ENCODE assay signal across 16 cellular contexts in the genomic region with DNA sequence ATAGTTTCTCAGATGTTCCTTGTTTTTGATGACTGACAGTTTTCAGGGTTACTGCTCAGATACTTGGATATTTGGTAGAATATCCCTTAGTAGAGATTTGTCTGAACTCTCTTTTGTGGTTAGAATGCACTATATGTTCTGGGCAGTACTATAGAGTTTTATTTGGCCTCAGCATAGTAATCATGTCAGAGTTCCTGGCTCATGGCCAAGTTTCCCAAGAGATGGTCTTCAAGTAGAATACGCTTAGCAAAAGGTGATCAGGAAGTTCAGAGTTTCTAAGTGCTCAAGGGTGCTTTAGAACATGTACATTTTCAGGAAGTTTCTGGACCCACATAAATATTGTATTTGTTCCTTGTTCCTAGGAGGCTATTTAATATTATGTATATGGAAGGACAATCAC.
DNase-seq lines count a peak whose midpoint lies in the region; ATAC-seq and TF ChIP-seq lines count a peak whose summit lies in the region.
"Had no signal": no experiment of that assay in that cellular context is flagged by ENCODE, and none has a peak within 500 bp of the region (broad histone marks: within the 10 kb centered on the region; RNA-seq: fewer than 3 reads in every experiment).

No MANE protein-coding gene starts in this region.

- H4K91ac ChIP-seq in neuronal stem cell (ENCODE audit: low read depth, low read length, poor library complexity): no peak overlapping the region

- no peak overlapping the region for H2AK5ac ChIP-seq in neuronal stem cell (ENCODE audit: low read depth, low read length)

- no peaks in the 10 kb centered on the region for H3K9me3 ChIP-seq in SK-N-SH
- no peaks in the 10 kb centered on the region for H3K9me3 ChIP-seq in neuronal stem cell (replicated peaks in 1 of 2; ENCODE audit: control insufficient read depth in 2 of 2, insufficient read depth in 1 of 2, low read depth in 1 of 2, low read length in 2 of 2)
- H3K9me3 ChIP-seq: BE2C had no signal

- H3K27me3 ChIP-seq in SK-N-SH (ENCODE audit: insufficient read depth) (no peaks in the 10 kb centered on the region), neuronal stem cell (ENCODE audit: control insufficient read depth in 3 of 3, insufficient read depth in 3 of 3, low read depth in 1 of 3, low read length in 3 of 3) (no peaks in the 10 kb centered on the region)
- H3K27me3 ChIP-seq: BE2C had no signal

- H3K4me2 ChIP-seq in SK-N-SH (no peak overlapping the region), neuronal stem cell (ENCODE audit: insufficient read depth, low read length, poor library complexity, severe bottlenecking) (no peak overlapping the region)

- H3K9ac ChIP-seq in SK-N-SH (no peak overlapping the region), neuronal stem cell (ENCODE audit: low read depth, low read length, poor library complexity) (no peak overlapping the region)

- H3K4ac ChIP-seq in neuronal stem cell (ENCODE audit: low read length): no peak overlapping the region

- H3K23ac ChIP-seq in neuronal stem cell (ENCODE audit: low read depth, low read length, poor library complexity): no peak overlapping the region

- H3F3A ChIP-seq in SK-N-SH (replicated peaks; ENCODE audit: insufficient read depth): no peaks in the 10 kb centered on the region

- no peaks in the 10 kb centered on the region for H4K20me1 ChIP-seq in SK-N-SH (ENCODE audit: insufficient read depth)

- H3K4me3 ChIP-seq in SK-N-SH (ENCODE audit: low read depth in 2 of 2, low read length in 1 of 2): no peak overlapping the region
- H3K4me3 ChIP-seq in fibroblast of mammary gland (ENCODE audit: control insufficient read depth, low read depth, low read length): no peak overlapping the region
- no peak overlapping the region for H3K4me3 ChIP-seq in neuronal stem cell (ENCODE audit: low read length in 2 of 2)

- no peak overlapping the region for H2BK15ac ChIP-seq in neuronal stem cell (ENCODE audit: low read length)

- H2BK120ac ChIP-seq in neuronal stem cell (ENCODE audit: low read depth, low read length): no peak overlapping the region

- ATAC-seq in SK-N-SH treated with all-trans-retinoic acid at 6 μM for 48 hours: no peak

- H3K79me2 ChIP-seq in SK-N-SH (ENCODE audit: insufficient read depth): no peaks in the 10 kb centered on the region

- no peak for TF ChIP-seq EP300 in SK-N-SH (IDR thresholded peaks at IDR 0.05; ENCODE audit: borderline replicate concordance in 1 of 2, low read depth in 1 of 2, low read length in 1 of 2)

- no peak overlapping the region for H3K14ac ChIP-seq in neuronal stem cell (ENCODE audit: low read length)

- no peaks in the 10 kb centered on the region for H3K9me2 ChIP-seq in SK-N-SH

- H2BK12ac ChIP-seq in neuronal stem cell (ENCODE audit: low read length): no peak overlapping the region

- WGBS in SK-N-SH (ENCODE audit: low lambda C conversion rate): 80% methylated on average over 1 of the region's 1 CpG
- WGBS in neuronal stem cell (ENCODE audit: extremely low coverage in 2 of 2, insufficient read length in 2 of 2, insufficient replicate concordance in 1 of 2), 2 donors: no CpG with 5 or more reads among the region's 1 CpG

- CTCF ChIA-PET in SK-N-SH (lab: Yijun Ruan, JAX): no interaction called here

- H2BK5ac ChIP-seq in neuronal stem cell (ENCODE audit: low read length): no peak overlapping the region

- TF ChIP-seq RAD21 in SK-N-SH (IDR thresholded peaks at IDR 0.05; ENCODE audit: low read length): no peak

- no peak overlapping the region for H4K8ac ChIP-seq in neuronal stem cell (ENCODE audit: low read depth, low read length)

- H2AFZ ChIP-seq in SK-N-SH (ENCODE audit: low read depth) (no peak overlapping the region), neuronal stem cell (ENCODE audit: low read length) (no peak overlapping the region)

- DNase-seq in SK-N-SH: no peak
- peak; percentile 50 for DNase-seq in NCI-H69 (lab: John Stamatoyannopoulos, UW)
- DNase-seq in fibroblast of mammary gland (ENCODE audit: low read depth): peak; percentile 18
- DNase-seq in stimulated activated CD4-positive, alpha-beta T cell treated with anti-CD3 and anti-CD28 coated beads, Interleukin-1b, Interleukin-23, amount 100 ng/mL, for 48 hours: no peak
- no peak for DNase-seq in neuronal stem cell (ENCODE audit: low spot score)
- DNase-seq in HT-29 (ENCODE audit: low spot score): no peak
- DNase-seq: BE2C; Calu3; CD4-positive, alpha-beta memory T cell; DMS53; NCI-H1436 treated with DMSO at 0.1 percent for 48 hours; NCI-H2081 treated with DMSO at 0.1 percent for 48 hours; NCI-H446 treated with DMSO at 0.1 percent for 48 hours; NK-92 treated with Interleukin-12 subunit alpha and Interleukin-12 subunit beta, amount 100 ng/mL, for 24 hours; SHP77 had no signal

- POLR2A ChIA-PET in SK-N-SH (lab: Yijun Ruan, JAX): no interaction called here

- no peak for TF ChIP-seq CTCF in SK-N-SH (IDR thresholded peaks at IDR 0.05)
- no peak for TF ChIP-seq CTCF in fibroblast of mammary gland (conservative IDR thresholded peaks at IDR 0.05; ENCODE audit: control insufficient read depth, insufficient read depth, low read depth, low read length)

- no peaks in the 10 kb centered on the region for H3K79me1 ChIP-seq in neuronal stem cell (ENCODE audit: low read depth, low read length)

- H3K4me1 ChIP-seq in SK-N-SH (ENCODE audit: control insufficient read depth in 1 of 2, insufficient read depth in 2 of 2, low read depth in 1 of 2, low read length in 1 of 2) (no peaks in the 10 kb centered on the region), neuronal stem cell (ENCODE audit: control insufficient read depth in 2 of 2, insufficient read depth in 1 of 2, low read depth in 1 of 2, low read length in 2 of 2) (no peaks in the 10 kb centered on the region)
- H3K4me1 ChIP-seq: BE2C had no signal

- H3K27ac ChIP-seq in SK-N-SH (ENCODE audit: low read depth in 2 of 2, low read length in 1 of 2) (no peak overlapping the region), neuronal stem cell (replicated peaks; ENCODE audit: low read length) (no peak overlapping the region)

- no peaks in the 10 kb centered on the region for H3K36me3 ChIP-seq in SK-N-SH (replicated peaks in 1 of 2; ENCODE audit: control insufficient read depth in 1 of 2, insufficient read depth in 2 of 2, low read length in 1 of 2)
- no peaks in the 10 kb centered on the region for H3K36me3 ChIP-seq in neuronal stem cell (replicated peaks in 1 of 2; ENCODE audit: control insufficient read depth in 2 of 2, insufficient read depth in 2 of 2, low read length in 2 of 2)
- H3K36me3 ChIP-seq: BE2C had no signal

- no peak overlapping the region for H3K18ac ChIP-seq in neuronal stem cell (ENCODE audit: low read length)

TF ChIP-seq in SK-N-SH, 30 proteins besides CTCF, POLR2A, EP300 and RAD21:
- TF ChIP-seq NFIC (IDR thresholded peaks at IDR 0.05; ENCODE audit: borderline replicate concordance): 0 out of 2 replicates have a peak, but pooled peaks have one; percentile 16
- TF ChIP-seq RCOR1 (IDR thresholded peaks at IDR 0.05; ENCODE audit: low read length): no peak
TF ChIP-seq in SK-N-SH: peak in this region for 1.

TF ChIP-seq in SK-N-SH treated with all-trans-retinoic acid at 6 μM for 48 hours, 23 proteins besides CTCF, POLR2A, EP300 and RAD21:
- TF ChIP-seq SNAI2 (CRISPR knock-in tag; IDR thresholded peaks at IDR 0.05): no peak
- TF ChIP-seq, protein P1, sequence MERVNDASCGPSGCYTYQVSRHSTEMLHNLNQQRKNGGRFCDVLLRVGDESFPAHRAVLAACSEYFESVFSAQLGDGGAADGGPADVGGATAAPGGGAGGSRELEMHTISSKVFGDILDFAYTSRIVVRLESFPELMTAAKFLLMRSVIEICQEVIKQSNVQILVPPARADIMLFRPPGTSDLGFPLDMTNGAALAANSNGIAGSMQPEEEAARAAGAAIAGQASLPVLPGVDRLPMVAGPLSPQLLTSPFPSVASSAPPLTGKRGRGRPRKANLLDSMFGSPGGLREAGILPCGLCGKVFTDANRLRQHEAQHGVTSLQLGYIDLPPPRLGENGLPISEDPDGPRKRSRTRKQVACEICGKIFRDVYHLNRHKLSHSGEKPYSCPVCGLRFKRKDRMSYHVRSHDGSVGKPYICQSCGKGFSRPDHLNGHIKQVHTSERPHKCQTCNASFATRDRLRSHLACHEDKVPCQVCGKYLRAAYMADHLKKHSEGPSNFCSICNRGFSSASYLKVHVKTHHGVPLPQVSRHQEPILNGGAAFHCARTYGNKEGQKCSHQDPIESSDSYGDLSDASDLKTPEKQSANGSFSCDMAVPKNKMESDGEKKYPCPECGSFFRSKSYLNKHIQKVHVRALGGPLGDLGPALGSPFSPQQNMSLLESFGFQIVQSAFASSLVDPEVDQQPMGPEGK (CRISPR knock-in tag; IDR thresholded peaks at IDR 0.05; ENCODE audit: borderline replicate concordance): no peak
- TF ChIP-seq ZNF565 (CRISPR knock-in tag; conservative IDR thresholded peaks at IDR 0.05; ENCODE audit: low read depth): no peak
- no peak for TF ChIP-seq ZC3H10 (CRISPR knock-in tag; IDR thresholded peaks at IDR 0.05)
- TF ChIP-seq ZNF70 (CRISPR knock-in tag; IDR thresholded peaks at IDR 0.05): no peak

Comparison
In these comparisons a context has a peak if more than half of its experiments do, and no peak if none do; other contexts are left out.
1. DNase-seq: peak in NCI-H69 (single experiment) and fibroblast of mammary gland (single experiment); none in SK-N-SH (single experiment), stimulated activated CD4-positive, alpha-beta T cell treated with anti-CD3 and anti-CD28 coated beads, Interleukin-1b, Interleukin-23, amount 100 ng/mL, for 48 hours (single experiment), neuronal stem cell (single experiment) and HT-29 (single experiment).